In genomic region chr9:135326141-135326540, GRCh38 we compare ENCODE assay signal across 1 cellular context.
TF ChIP-seq lines count a peak whose summit lies in the region.

No MANE protein-coding gene starts in this region.

TF ChIP-seq in IMR-90, 13 proteins besides CTCF, POLR2A, EP300 and RAD21 (continued from another document):
- TF ChIP-seq USF2 (IDR thresholded peaks at IDR 0.05; ENCODE audit: low read depth, low read length), result no peak
- no peak for TF ChIP-seq RCOR1 (IDR thresholded peaks at IDR 0.05; ENCODE audit: insufficient replicate concordance, low read length)
- no peak for TF ChIP-seq NFE2L2 (IDR thresholded peaks at IDR 0.05; ENCODE audit: low read depth, low read length)
- TF ChIP-seq MAZ (IDR thresholded peaks at IDR 0.05; ENCODE audit: borderline replicate concordance, low read depth, low read length), result no peak
- no peak for TF ChIP-seq CEBPB (IDR thresholded peaks at IDR 0.05; ENCODE audit: low read depth, low read length)
- no peak for TF ChIP-seq BHLHE40 (IDR thresholded peaks at IDR 0.05; ENCODE audit: low read depth, low read length)
- no peak for TF ChIP-seq MAFK (IDR thresholded peaks at IDR 0.05; ENCODE audit: low read depth, low read length)
- TF ChIP-seq FOS (IDR thresholded peaks at IDR 0.05; ENCODE audit: low read depth, low read length), result no peak
- no peak for TF ChIP-seq MXI1 (IDR thresholded peaks at IDR 0.05; ENCODE audit: borderline replicate concordance, low read depth, low read length)
- no peak for TF ChIP-seq SMC3 (IDR thresholded peaks at IDR 0.05; ENCODE audit: low read depth, low read length)
